ENCODE assay signal across 8 cellular contexts in genomic region chr7:77699056-77699455, GRCh38. TPM values are rescaled to one million over a fixed set of nuclear protein-coding genes. Genes with fewer than 3 reads are reported as not detected.
DNase-seq lines count a peak whose midpoint lies in the region; ATAC-seq and TF ChIP-seq lines count a peak whose summit lies in the region.

No MANE protein-coding gene starts in this region.

- H3K27ac ChIP-seq in HUES64 (ENCODE audit: low read depth, low read length) (no peak overlapping the region), smooth muscle cell (ENCODE audit: low read depth) (peak overlapping the region; percentile 26)

- H3K4me3 ChIP-seq in HUES64 (ENCODE audit: low read length) (peak overlapping the region; percentile 100; the same call in 1 of the 2 replicates), smooth muscle cell (peak overlapping the region; percentile 100)

- ATAC-seq in GM19455 (IDR thresholded peaks at IDR 0.05; ENCODE audit: unreplicated experiment) = peak; percentile 27

- H3K36me3 ChIP-seq in HUES64 (ENCODE audit: insufficient read depth, low read length) (peaks cover 3% of the 10 kb centered on the region; the same call in 1 of the 2 replicates), smooth muscle cell (ENCODE audit: low read depth) (no peaks in the 10 kb centered on the region)

- TF ChIP-seq CTCF in Calu3 (IDR thresholded peaks at IDR 0.05; ENCODE audit: unreplicated experiment) = no peak
- TF ChIP-seq CTCF in smooth muscle cell (IDR thresholded peaks at IDR 0.05; ENCODE audit: borderline replicate concordance, insufficient read depth, poor library complexity, severe bottlenecking) = no peak

- H3K4me1 Mint-ChIP-seq in Calu3 (ENCODE audit: low read depth, unreplicated experiment) = peaks cover 13% of the 10 kb centered on the region

- H3K79me2 ChIP-seq in smooth muscle cell (ENCODE audit: low read depth) = peaks cover 85% of the 10 kb centered on the region

- no peaks in the 10 kb centered on the region for H3K9me3 ChIP-seq in HUES64 (ENCODE audit: insufficient read depth, low read depth, low read length)
- H3K9me3 ChIP-seq in smooth muscle cell (replicated peaks; ENCODE audit: low read depth) = no peaks in the 10 kb centered on the region

- no peak for DNase-seq in Calu3
- DNase-seq in dermis blood vessel endothelial cell = peak; percentile 10
- DNase-seq in smooth muscle cell (lab: John Stamatoyannopoulos, UW; ENCODE audit: unreplicated experiment) = no peak
- no peak for DNase-seq in activated CD8-positive, alpha-beta memory T cell treated with anti-CD3 and anti-CD28 coated beads, Interleukin-2, amount 50 U/mL, for 4 hours
- DNase-seq in ecto neural progenitor cell (ENCODE audit: low spot score) = no peak
- DNase-seq in stimulated activated CD4-positive, alpha-beta T cell treated with anti-CD3 and anti-CD28 coated beads, Interleukin-2, amount 100 ng/mL, for 48 hours = no peak

- H3K27me3 Mint-ChIP-seq in Calu3 (ENCODE audit: unreplicated experiment) = no peaks in the 10 kb centered on the region

- CTCF ChIA-PET in Calu3 (lab: Charles Lee) = no interaction called here

- H3K9ac ChIP-seq in HUES64 (ENCODE audit: low read depth, low read length) (no peak overlapping the region), smooth muscle cell (ENCODE audit: low read depth) (no peak overlapping the region)

- H3F3A ChIP-seq in smooth muscle cell (ENCODE audit: low read depth) = no peaks in the 10 kb centered on the region

- H3K27me3 ChIP-seq in HUES64 (ENCODE audit: insufficient read depth, low read length) (no peaks in the 10 kb centered on the region), smooth muscle cell (ENCODE audit: low read depth) (no peaks in the 10 kb centered on the region)

- no peaks in the 10 kb centered on the region for H3K9me3 Mint-ChIP-seq in Calu3 (ENCODE audit: low read depth, unreplicated experiment)

- no TSS peak for BruUV-seq in Calu3 (replicated peaks; lab: Mats Ljungman, UMichigan)

- 100% methylated on average over 2 of the region's 2 CpGs for WGBS in HUES64
- WGBS in smooth muscle cell (ENCODE audit: low lambda C conversion rate) = 59% methylated on average over 2 of the region's 2 CpGs

- intact Hi-C loops in Calu3 (cut with micrococcal nuclease; ENCODE audit: unreplicated experiment) = loop anchor here (5.0 kb wide), 1 partner anchor 63 kb away; no protein-coding TSS in a partner anchor

- no peak overlapping the region for H2AFZ ChIP-seq in smooth muscle cell (ENCODE audit: low read depth)

- H3K36me3 Mint-ChIP-seq in Calu3 (ENCODE audit: insufficient read depth, unreplicated experiment) = peaks cover 56% of the 10 kb centered on the region

- peaks cover 18% of the 10 kb centered on the region; the same call in 1 of the 2 replicates for H3K4me1 ChIP-seq in HUES64 (ENCODE audit: insufficient read depth, low read length)
- H3K4me1 ChIP-seq in smooth muscle cell (ENCODE audit: low read depth) = peaks cover 23% of the 10 kb centered on the region

- peaks cover 66% of the 10 kb centered on the region for H4K20me1 ChIP-seq in smooth muscle cell (ENCODE audit: low read depth)

- no peak overlapping the region for H3K27ac Mint-ChIP-seq in Calu3 (ENCODE audit: unreplicated experiment)

- H3K4me2 ChIP-seq in smooth muscle cell = peak overlapping the region; percentile 88

- H3K4me3 Mint-ChIP-seq in Calu3 (ENCODE audit: low read depth, unreplicated experiment) = peak overlapping the region; percentile 46

RNA-seq across cellular contexts. Expression of gene RSBN1L, which starts 2.8 kb away (rescaled TPM):
- total RNA-seq in Calu3 (2022) = 15.9 and 16.7 TPM in 2 replicates
- 11.9 TPM for polyA plus RNA-seq in HUES64 (2013, experiment 1 of 2)
- 14.3 TPM for polyA plus RNA-seq in HUES64 (2013, experiment 2 of 2)
- 22.0 and 24.7 TPM in 2 replicates for total RNA-seq in dermis blood vessel endothelial cell
- total RNA-seq in smooth muscle cell = 12.6 and 26.2 TPM in 2 replicates
- polyA plus RNA-seq in smooth muscle cell = 3.7 and 3.8 TPM in 2 replicates
